14 cellular contexts compared by ENCODE assay signal in the genomic region with DNA sequence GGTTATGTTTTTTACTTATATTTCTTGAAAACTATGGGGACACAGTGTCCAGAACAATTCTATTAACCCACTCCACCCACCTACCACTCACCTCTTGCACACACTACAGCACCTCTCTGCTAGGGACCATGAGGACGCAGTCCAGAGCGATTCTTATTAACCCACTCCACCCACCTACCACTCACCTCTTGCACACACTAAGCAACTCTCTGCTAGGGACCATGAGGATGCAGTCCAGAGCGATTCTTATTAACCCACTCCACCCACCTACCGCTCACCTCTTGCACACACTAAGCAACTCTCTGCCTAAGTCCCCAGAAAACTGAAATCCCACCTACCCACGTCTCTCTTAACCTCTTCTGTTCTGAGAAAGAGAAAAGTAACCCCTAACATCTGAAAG. TPM values are rescaled to one million over a fixed set of nuclear protein-coding genes. Genes with fewer than 3 reads are reported as not detected.
"Had no signal": no experiment of that assay in that cellular context is flagged by ENCODE, and none has a peak within 500 bp of the region (broad histone marks: within the 10 kb centered on the region; RNA-seq: fewer than 3 reads in every experiment).

No MANE protein-coding gene starts in this region.

- H3K4me1 ChIP-seq: neural progenitor cell, pancreas had no signal

- H3K4me3 ChIP-seq: adrenal gland, cardiac muscle cell, neural progenitor cell, pancreas, sigmoid colon, spleen, upper lobe of left lung had no signal

- DNase-seq: activated CD4-positive, alpha-beta T cell treated with anti-CD3 and anti-CD28 coated beads for 36 hours; activated CD8-positive, alpha-beta memory T cell treated with anti-CD3 and anti-CD28 coated beads, Interleukin-2, amount 50 U/mL, for 48 hours; activated naive CD4-positive, alpha-beta T cell treated with Interleukin-2 at 50 U/mL for 16 hours; adrenal gland; islet precursor cell; sigmoid colon; SK-N-SH; spleen; stimulated activated naive CD8-positive, alpha-beta T cell treated with anti-CD3 and anti-CD28 coated beads, Interleukin-15, amount 100 ng/mL, for 72 hours; upper lobe of left lung had no signal

- H3K27ac Mint-ChIP-seq: activated CD4-positive, alpha-beta T cell treated with anti-CD3 and anti-CD28 coated beads for 36 hours; neural progenitor cell; stimulated activated naive CD8-positive, alpha-beta T cell treated with anti-CD3 and anti-CD28 coated beads, Interleukin-15, amount 100 ng/mL, for 72 hours had no signal

- H3K27me3 ChIP-seq: adrenal gland, pancreas, sigmoid colon had no signal

- H3K9me3 Mint-ChIP-seq: stimulated activated naive CD8-positive, alpha-beta T cell treated with anti-CD3 and anti-CD28 coated beads, Interleukin-15, amount 100 ng/mL, for 72 hours had no signal

- H3K36me3 ChIP-seq: adrenal gland, cardiac muscle cell, neural progenitor cell, pancreas, sigmoid colon, spleen, upper lobe of left lung had no signal

- H3K4me3 Mint-ChIP-seq: activated CD4-positive, alpha-beta T cell treated with anti-CD3 and anti-CD28 coated beads for 36 hours; neural progenitor cell; stimulated activated naive CD8-positive, alpha-beta T cell treated with anti-CD3 and anti-CD28 coated beads, Interleukin-15, amount 100 ng/mL, for 72 hours had no signal

- H3K9me3 ChIP-seq: adrenal gland, pancreas, sigmoid colon, SK-N-SH, spleen, upper lobe of left lung had no signal

- H3K27ac ChIP-seq: adrenal gland, cardiac muscle cell, neural progenitor cell, pancreas, sigmoid colon, spleen, upper lobe of left lung had no signal

RNA-seq across cellular contexts. Expression of a gene that starts 19.5 kb away (rescaled TPM):
- total RNA-seq: cardiac muscle cell, lung microvascular endothelial cell, spleen had no signal

RNA-seq across cellular contexts. Expression of a gene that starts 33.7 kb away (rescaled TPM):
- total RNA-seq: lung microvascular endothelial cell had no signal
